17 cellular contexts compared by ENCODE assay signal in genomic region chr13:46571941-46572340, GRCh38. TPM values are rescaled to one million over a fixed set of nuclear protein-coding genes. Genes with fewer than 3 reads are reported as not detected.
DNase-seq lines count a peak whose midpoint lies in the region; ATAC-seq and TF ChIP-seq lines count a peak whose summit lies in the region.
"Had no signal": no experiment of that assay in that cellular context is flagged by ENCODE, and none has a peak within 500 bp of the region (broad histone marks: within the 10 kb centered on the region; RNA-seq: fewer than 3 reads in every experiment).

No MANE protein-coding gene starts in this region.

- ATAC-seq in left colon: peak; percentile 40
- ATAC-seq in HG03159 (IDR thresholded peaks at IDR 0.05; ENCODE audit: unreplicated experiment): no peak
- no peak for ATAC-seq in gastrocnemius medialis

- no peak for DNase-seq in MCF 10A (ENCODE audit: unreplicated experiment)
- no peak for DNase-seq in breast epithelium (ENCODE audit: low spot score in 2 of 2)
- DNase-seq in left colon: no peak
- no peak for DNase-seq in tibial artery
- DNase-seq in NAMALWA (ENCODE audit: low spot score): no peak
- no peak for DNase-seq in gastrocnemius medialis
- DNase-seq: activated CD4-positive, alpha-beta T cell treated with anti-CD3 and anti-CD28 coated beads for 4 hours; activated naive CD8-positive, alpha-beta T cell treated with anti-CD3 and anti-CD28 coated beads for 36 hours; foreskin keratinocyte; NCI-H2227 treated with DMSO at 0.1 percent for 48 hours; T1000 had no signal

- POLR2A ChIA-PET in MCF 10A (lab: Yijun Ruan, JAX): interaction anchor here (0.9 to 1.5 kb wide), 2 partner anchors 22 to 51 kb away, joined by 3 read pairs; no protein-coding TSS in a partner anchor

- CTCF ChIA-PET in MCF 10A (lab: Yijun Ruan, JAX): interaction anchor here (1.1 to 1.3 kb wide), 4 partner anchors 9 to 20 kb away, joined by 3 to 6 read pairs (median 4); no protein-coding TSS in a partner anchor

- no peaks in the 10 kb centered on the region for H3K36me3 Mint-ChIP-seq in MCF 10A (ENCODE audit: insufficient read depth, unreplicated experiment)

- H3K27me3 Mint-ChIP-seq in MCF 10A (ENCODE audit: insufficient read depth, unreplicated experiment): no peaks in the 10 kb centered on the region
- H3K27me3 Mint-ChIP-seq: activated naive CD8-positive, alpha-beta T cell treated with anti-CD3 and anti-CD28 coated beads for 36 hours; central memory CD8-positive, alpha-beta T cell had no signal

- no peak overlapping the region for H3K27ac ChIP-seq in breast epithelium
- H3K27ac ChIP-seq in VCaP: peak overlapping the region; percentile 66
- peak overlapping the region; percentile 23 to 63 for H3K27ac ChIP-seq in tibial artery
- no peak overlapping the region for H3K27ac ChIP-seq in gastrocnemius medialis
- H3K27ac ChIP-seq: foreskin keratinocyte, KMS-11, thyroid gland had no signal

- H3K4me1 Mint-ChIP-seq in MCF 10A (ENCODE audit: insufficient read depth, unreplicated experiment): peaks cover 25% of the 10 kb centered on the region

- H3K36me3 ChIP-seq in breast epithelium (no peaks in the 10 kb centered on the region), tibial artery (no peaks in the 10 kb centered on the region), gastrocnemius medialis (no peaks in the 10 kb centered on the region)
- H3K36me3 ChIP-seq: thyroid gland had no signal

- no peak overlapping the region for H3K4me3 ChIP-seq in breast epithelium
- H3K4me3 ChIP-seq in tibial artery: no peak overlapping the region
- H3K4me3 ChIP-seq in gastrocnemius medialis: no peak overlapping the region
- H3K4me3 ChIP-seq: thyroid gland had no signal

- TF ChIP-seq CTCF in MCF 10A (IDR thresholded peaks at IDR 0.05; ENCODE audit: unreplicated experiment) (no peak), breast epithelium (IDR thresholded peaks at IDR 0.05) (no peak), VCaP (conservative IDR thresholded peaks at IDR 0.05) (no peak), tibial artery (IDR thresholded peaks at IDR 0.05) (no peak), gastrocnemius medialis (IDR thresholded peaks at IDR 0.05 in 4 of 5, conservative IDR thresholded peaks at IDR 0.05 in 1 of 5) (no peak)

- no peaks in the 10 kb centered on the region for H3K9me3 Mint-ChIP-seq in MCF 10A (ENCODE audit: unreplicated experiment)
- H3K9me3 Mint-ChIP-seq: central memory CD8-positive, alpha-beta T cell had no signal

- H3K9me3 ChIP-seq in breast epithelium (no peaks in the 10 kb centered on the region), tibial artery (no peaks in the 10 kb centered on the region), gastrocnemius medialis (no peaks in the 10 kb centered on the region)
- H3K9me3 ChIP-seq: thyroid gland had no signal

- no peaks in the 10 kb centered on the region for H3K27me3 ChIP-seq in breast epithelium
- no peaks in the 10 kb centered on the region for H3K27me3 ChIP-seq in tibial artery
- H3K27me3 ChIP-seq in gastrocnemius medialis: no peaks in the 10 kb centered on the region
- H3K27me3 ChIP-seq: foreskin keratinocyte, thyroid gland had no signal

- intact Hi-C loops in MCF 10A (cut with micrococcal nuclease): no loop called here
- intact Hi-C loops in breast epithelium (cut with DNase I; ENCODE audit: low total_unique reads): no loop called here
- intact Hi-C loops in left colon (cut with DNase I, micrococcal nuclease): no loop called here
- intact Hi-C loops in tibial artery (cut with DNase I; ENCODE audit: low total_unique reads): no loop called here
- intact Hi-C loops in gastrocnemius medialis (cut with DNase I; ENCODE audit: low total_unique reads): loop anchor here (10.0 kb wide), 1 partner anchor 63 kb away; no protein-coding TSS in a partner anchor

- no TSS peak for BruUV-seq in MCF 10A (replicated peaks; lab: Mats Ljungman, UMichigan)

- no peaks in the 10 kb centered on the region for H3K4me1 ChIP-seq in breast epithelium
- peaks cover 0 to 70% (median 23%) of the 10 kb centered on the region in 4 donors for H3K4me1 ChIP-seq in tibial artery
- H3K4me1 ChIP-seq in gastrocnemius medialis: peaks cover 37% of the 10 kb centered on the region in 2 donors
- H3K4me1 ChIP-seq: foreskin keratinocyte had no signal

- peak overlapping the region; percentile 46 for H3K27ac Mint-ChIP-seq in MCF 10A (ENCODE audit: low read depth, unreplicated experiment)
- H3K27ac Mint-ChIP-seq: activated naive CD8-positive, alpha-beta T cell treated with anti-CD3 and anti-CD28 coated beads for 36 hours had no signal

- H3K4me3 Mint-ChIP-seq in MCF 10A (ENCODE audit: unreplicated experiment): no peak overlapping the region
- H3K4me3 Mint-ChIP-seq: activated naive CD8-positive, alpha-beta T cell treated with anti-CD3 and anti-CD28 coated beads for 36 hours; central memory CD8-positive, alpha-beta T cell; neural crest cell had no signal

- TF ChIP-seq POLR2A in breast epithelium (IDR thresholded peaks at IDR 0.05): no peak
- TF ChIP-seq POLR2A in gastrocnemius medialis (IDR thresholded peaks at IDR 0.05): no peak

- in situ Hi-C loops in gastrocnemius medialis (cut with MboI; ENCODE audit: low sequenced_read_pairs in 4 of 4): no loop called here

RNA-seq across cellular contexts. Expression of gene LRCH1, which starts 19.0 kb away (rescaled TPM):
- 15.4 and 16.5 TPM in 2 replicates for total RNA-seq in MCF 10A (2022)
- 10 to 100 TPM; 17.0 to 40.4 (median 24.6) TPM for total RNA-seq in breast epithelium
- 10 to 100 TPM; 13.9 to 17.9 TPM for total RNA-seq in left colon
- 1 to 10 TPM; 3.4 to 5.0 (median 3.9) TPM for total RNA-seq in gastrocnemius medialis

Comparison
In these comparisons a context has a peak if more than half of its experiments do, and no peak if none do; other contexts are left out.
1. H3K27ac ChIP-seq: peak in VCaP (single experiment) and tibial artery (2 of 2); none in breast epithelium (0 of 2) and gastrocnemius medialis (0 of 4).